In genomic region chr13:67008075-67008668, GRCh38 we compare ENCODE assay signal across 20 cellular contexts.
"Had no signal": no experiment of that assay in that cellular context is flagged by ENCODE, and none has a peak within 500 bp of the region (broad histone marks: within the 10 kb centered on the region; RNA-seq: fewer than 3 reads in every experiment).

No MANE protein-coding gene starts in this region.

- H3K27me3 ChIP-seq: heart left ventricle, suprapubic skin, thyroid gland, uterus had no signal

- FAIRE-seq: endothelial cell of umbilical vein, pancreas had no signal

- H3K9me3 ChIP-seq: heart left ventricle, pancreas, suprapubic skin, thyroid gland, uterus had no signal

- H3K4me3 ChIP-seq: heart left ventricle, pancreas, smooth muscle cell, suprapubic skin, thyroid gland, uterus had no signal

- H3K4me2 ChIP-seq: smooth muscle cell had no signal

- DNase-seq: dermis blood vessel endothelial cell; effector CD4-positive, alpha-beta T cell; endodermal cell; erythroblast; foreskin melanocyte; heart left ventricle; hippocampal formation; left colon; mesendoderm; naive B cell; occipital lobe; pancreas; right cardiac atrium; stimulated activated CD4-positive, alpha-beta T cell treated with anti-CD3 and anti-CD28 coated beads, Interleukin-2, amount 100 ng/mL, for 48 hours; stimulated activated naive CD4-positive, alpha-beta T cell treated with Interleukin-2 at 50 U/mL for 16 hours; thyroid gland; uterus had no signal

- H3K36me3 ChIP-seq: heart left ventricle, pancreas, suprapubic skin, thyroid gland, uterus had no signal

- H3K4me1 ChIP-seq: heart left ventricle, pancreas, suprapubic skin, thyroid gland, uterus had no signal

- H3K27ac ChIP-seq: heart left ventricle, pancreas, suprapubic skin, thyroid gland, uterus had no signal

- ATAC-seq: heart left ventricle, left colon, pancreas, right cardiac atrium had no signal
